In genomic region chr16:2682209-2683021, GRCh38 we compare ENCODE assay signal across 8 cellular contexts. TPM values are rescaled to one million over a fixed set of nuclear protein-coding genes. Genes with fewer than 3 reads are reported as not detected.
DNase-seq lines count a peak whose midpoint lies in the region; ATAC-seq and TF ChIP-seq lines count a peak whose summit lies in the region.

TSS of gene KCTD5 (plus strand) at chr16:2682523. CDS start at chr16:2682549, 26 bp downstream.

- DNase-seq in GM04503 (ENCODE audit: low read depth): peak; percentile 73
- peak; percentile 78 for DNase-seq in NCI-H1105 (lab: John Stamatoyannopoulos, UW)
- peak; percentile 91 for DNase-seq in SKM-1 (lab: John Stamatoyannopoulos, UW; ENCODE audit: unreplicated experiment)
- DNase-seq in activated naive CD4-positive, alpha-beta T cell treated with anti-CD3 and anti-CD28 coated beads, Interleukin-2, amount 50 U/mL, for 72 hours (ENCODE audit: low spot score in 2 of 2): peak; percentile 96 to 97
- peak; percentile 67 for DNase-seq in glomerular endothelial cell (ENCODE audit: extremely low read depth, low read depth, low spot score)
- DNase-seq in occipital lobe (lab: John Stamatoyannopoulos, UW): peak; percentile 97
- DNase-seq in suprapubic skin (ENCODE audit: low spot score in 2 of 2): peak; percentile 98 to 99

- TF ChIP-seq EP300 in suprapubic skin (IDR thresholded peaks at IDR 0.05): no peak

- H3K4me3 ChIP-seq in suprapubic skin: peak within 1 kb of the TSS; percentile 98

- H3K27ac ChIP-seq in suprapubic skin: peak within 1 kb of the TSS; percentile 84

- H3K9me3 ChIP-seq in suprapubic skin: no peaks in the 10 kb centered on the region

- H3K9me3 Mint-ChIP-seq in activated naive CD4-positive, alpha-beta T cell treated with anti-CD3 and anti-CD28 coated beads, Interleukin-2, amount 50 U/mL, for 72 hours: no peaks in the 10 kb centered on the region

- TF ChIP-seq CTCF in suprapubic skin (IDR thresholded peaks at IDR 0.05): no peak

- peaks cover 44% of the 10 kb centered on the region for H3K4me1 ChIP-seq in suprapubic skin

- peak within 1 kb of the TSS; percentile 94 to 99 for H3K27ac Mint-ChIP-seq in activated naive CD4-positive, alpha-beta T cell treated with anti-CD3 and anti-CD28 coated beads, Interleukin-2, amount 50 U/mL, for 72 hours

- H3K36me3 ChIP-seq in suprapubic skin: no peaks in the 10 kb centered on the region

- H3K36me3 Mint-ChIP-seq in activated naive CD4-positive, alpha-beta T cell treated with anti-CD3 and anti-CD28 coated beads, Interleukin-2, amount 50 U/mL, for 72 hours: peaks cover 5% of the 10 kb centered on the region in 2 donors

- peak; percentile 32 to 78 for TF ChIP-seq POLR2A in suprapubic skin (IDR thresholded peaks at IDR 0.05)

- ATAC-seq in HG02571 (IDR thresholded peaks at IDR 0.05; ENCODE audit: unreplicated experiment): peak; percentile 68
- peak; percentile 84 to 95 for ATAC-seq in activated naive CD4-positive, alpha-beta T cell treated with anti-CD3 and anti-CD28 coated beads, Interleukin-2, amount 50 U/mL, for 72 hours

- WGBS in suprapubic skin: 0% methylated on average over 29 of the region's 73 CpGs

- no peaks in the 10 kb centered on the region for H3K27me3 ChIP-seq in suprapubic skin

RNA-seq across cellular contexts. Expression of gene KCTD5, which starts in this region (rescaled TPM):
- 10 to 100 TPM; 27.8 to 46.9 TPM for total RNA-seq in activated naive CD4-positive, alpha-beta T cell treated with anti-CD3 and anti-CD28 coated beads, Interleukin-2, amount 50 U/mL, for 72 hours
- 40.2 and 66.9 TPM in 2 replicates for total RNA-seq in glomerular endothelial cell
- 20.9 TPM for total RNA-seq in occipital lobe
- 10 to 100 TPM; 46.3 to 84.4 (median 53.0) TPM for total RNA-seq in suprapubic skin

Comparison
In these comparisons a context has a peak if more than half of its experiments do, and no peak if none do; other contexts are left out.
1. Peak in every context shown above with its lines: DNase-seq, ATAC-seq, H3K4me3 ChIP-seq and H3K27ac ChIP-seq.